Comparison of ENCODE assay signal across 15 cellular contexts in the genomic region with DNA sequence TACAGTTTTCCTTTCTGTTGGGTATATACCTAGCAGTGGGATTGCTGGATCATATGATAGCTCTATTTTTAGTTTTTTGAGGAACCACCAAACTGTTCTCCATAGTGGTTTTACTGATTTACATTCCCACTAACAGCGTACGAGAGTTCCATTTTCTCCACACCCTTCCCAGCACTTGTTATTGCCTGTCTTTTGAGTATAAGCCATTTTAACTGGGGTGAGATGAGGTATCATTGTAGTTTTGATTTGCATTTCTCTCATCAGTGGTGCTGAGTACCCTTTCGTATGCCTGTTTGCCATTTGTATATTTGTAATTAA. TPM values are rescaled to one million over a fixed set of nuclear protein-coding genes. Genes with fewer than 3 reads are reported as not detected.
A peak's percentile ranks its signal among the peaks of the same experiment; 100 is the strongest.
DNase-seq lines count a peak whose midpoint lies in the region; ATAC-seq lines count a peak whose summit lies in the region.
"Had no signal": no experiment of that assay in that cellular context is flagged by ENCODE, and none has a peak within 500 bp of the region (broad histone marks: within the 10 kb centered on the region; RNA-seq: fewer than 3 reads in every experiment).

No MANE protein-coding gene starts in this region.

- H3K4me3 ChIP-seq in CD4-positive, CD25-positive, alpha-beta regulatory T cell (ENCODE audit: low read depth, low read length): peak overlapping the region; percentile 99
- H3K4me3 ChIP-seq: lung, vagina had no signal

- H3K4me1 ChIP-seq in CD4-positive, CD25-positive, alpha-beta regulatory T cell (ENCODE audit: control insufficient read depth, insufficient read depth, low read length, poor library complexity, severe bottlenecking): peaks cover 64% of the 10 kb centered on the region

- peaks cover 14% of the 10 kb centered on the region for H3K36me3 Mint-ChIP-seq in CD4-positive, CD25-positive, alpha-beta regulatory T cell
- H3K36me3 Mint-ChIP-seq in activated T-helper 1 cell treated with anti-CD3 and anti-CD28 coated beads, Interleukin-12 subunit alpha, Interleukin-12 subunit beta, Interleukin-2, Interleukin-4 antibody, amounts not matched to agents 30 ng/mL and 10 ng/mL and 1 ng/mL, durations not matched to agents 14 hours and 24 hours and 36 hours (ENCODE audit: low read depth): peaks cover 29% of the 10 kb centered on the region
- H3K36me3 Mint-ChIP-seq in naive thymus-derived CD8-positive, alpha-beta T cell: peaks cover 6 to 14% (median 6%) of the 10 kb centered on the region in 3 donors

- H3K27me3 ChIP-seq in CD4-positive, CD25-positive, alpha-beta regulatory T cell (ENCODE audit: control insufficient read depth, insufficient read depth, low read length): no peaks in the 10 kb centered on the region
- H3K27me3 ChIP-seq: heart left ventricle, vagina had no signal

- intact Hi-C loops in activated T-helper 1 cell treated with anti-CD3 and anti-CD28 coated beads, Interleukin-12 subunit alpha, Interleukin-12 subunit beta, Interleukin-2, Interleukin-4 antibody, amounts not matched to agents 30 ng/mL and 10 ng/mL and 1 ng/mL, durations not matched to agents 14 hours and 24 hours and 36 hours (cut with micrococcal nuclease): loop anchor here (5.0 to 10.0 kb wide), 2 partner anchors 58 to 220 kb away; a partner anchor contains a TSS

- peak overlapping the region; percentile 78 to 97 (median 94) for H3K4me3 Mint-ChIP-seq in CD4-positive, CD25-positive, alpha-beta regulatory T cell
- H3K4me3 Mint-ChIP-seq in activated T-helper 1 cell treated with anti-CD3 and anti-CD28 coated beads, Interleukin-12 subunit alpha, Interleukin-12 subunit beta, Interleukin-2, Interleukin-4 antibody, amounts not matched to agents 30 ng/mL and 10 ng/mL and 1 ng/mL, durations not matched to agents 14 hours and 24 hours and 36 hours: peak overlapping the region; percentile 92
- H3K4me3 Mint-ChIP-seq in naive thymus-derived CD8-positive, alpha-beta T cell: peak overlapping the region in 9 of 10 donors; percentile 70 to 98 (median 91)
- H3K4me3 Mint-ChIP-seq: endodermal cell had no signal

- H3K9me3 Mint-ChIP-seq in CD4-positive, CD25-positive, alpha-beta regulatory T cell: no peaks in the 10 kb centered on the region
- H3K9me3 Mint-ChIP-seq in activated T-helper 1 cell treated with anti-CD3 and anti-CD28 coated beads, Interleukin-12 subunit alpha, Interleukin-12 subunit beta, Interleukin-2, Interleukin-4 antibody, amounts not matched to agents 30 ng/mL and 10 ng/mL and 1 ng/mL, durations not matched to agents 14 hours and 24 hours and 36 hours: peaks cover 6% of the 10 kb centered on the region
- H3K9me3 Mint-ChIP-seq in naive thymus-derived CD8-positive, alpha-beta T cell: no peaks in the 10 kb centered on the region
- H3K9me3 Mint-ChIP-seq: endodermal cell had no signal

- H3K27me3 Mint-ChIP-seq in CD4-positive, CD25-positive, alpha-beta regulatory T cell: no peaks in the 10 kb centered on the region
- no peaks in the 10 kb centered on the region for H3K27me3 Mint-ChIP-seq in activated T-helper 1 cell treated with anti-CD3 and anti-CD28 coated beads, Interleukin-12 subunit alpha, Interleukin-12 subunit beta, Interleukin-2, Interleukin-4 antibody, amounts not matched to agents 30 ng/mL and 10 ng/mL and 1 ng/mL, durations not matched to agents 14 hours and 24 hours and 36 hours (ENCODE audit: insufficient read depth)
- no peaks in the 10 kb centered on the region for H3K27me3 Mint-ChIP-seq in naive thymus-derived CD8-positive, alpha-beta T cell

- H3K4me1 Mint-ChIP-seq in CD4-positive, CD25-positive, alpha-beta regulatory T cell: peaks cover 10 to 37% (median 27%) of the 10 kb centered on the region in 4 donors
- H3K4me1 Mint-ChIP-seq in activated T-helper 1 cell treated with anti-CD3 and anti-CD28 coated beads, Interleukin-12 subunit alpha, Interleukin-12 subunit beta, Interleukin-2, Interleukin-4 antibody, amounts not matched to agents 30 ng/mL and 10 ng/mL and 1 ng/mL, durations not matched to agents 14 hours and 24 hours and 36 hours (ENCODE audit: low read depth): peaks cover 74% of the 10 kb centered on the region
- H3K4me1 Mint-ChIP-seq in naive thymus-derived CD8-positive, alpha-beta T cell: peaks cover 18 to 56% (median 34%) of the 10 kb centered on the region in 4 donors

- peak overlapping the region; percentile 75 to 96 (median 95) for H3K27ac Mint-ChIP-seq in CD4-positive, CD25-positive, alpha-beta regulatory T cell
- peak overlapping the region; percentile 90 for H3K27ac Mint-ChIP-seq in activated T-helper 1 cell treated with anti-CD3 and anti-CD28 coated beads, Interleukin-12 subunit alpha, Interleukin-12 subunit beta, Interleukin-2, Interleukin-4 antibody, amounts not matched to agents 30 ng/mL and 10 ng/mL and 1 ng/mL, durations not matched to agents 14 hours and 24 hours and 36 hours
- H3K27ac Mint-ChIP-seq in naive thymus-derived CD8-positive, alpha-beta T cell: peak overlapping the region; percentile 51 to 98 (median 88)
- H3K27ac Mint-ChIP-seq: endodermal cell had no signal

- ATAC-seq in CD4-positive, CD25-positive, alpha-beta regulatory T cell (ENCODE audit: low read depth in 2 of 2): no peak
- ATAC-seq in naive thymus-derived CD8-positive, alpha-beta T cell: no peak
- ATAC-seq: HCT116 had no signal

- no peaks in the 10 kb centered on the region for H3K9me3 ChIP-seq in CD4-positive, CD25-positive, alpha-beta regulatory T cell (ENCODE audit: control insufficient read depth in 2 of 2, low read length in 2 of 2)
- H3K9me3 ChIP-seq in KOPT-K1 (ENCODE audit: insufficient read depth, low read length, poor library complexity, severe bottlenecking): no peaks in the 10 kb centered on the region
- H3K9me3 ChIP-seq: heart left ventricle, vagina had no signal

- POLR2A ChIA-PET in naive thymus-derived CD8-positive, alpha-beta T cell (lab: Charles Lee): interaction anchor here (0.8 kb wide), 1 partner anchor 9 kb away, joined by 4 read pairs; no protein-coding TSS in a partner anchor

- DNase-seq in CD4-positive, CD25-positive, alpha-beta regulatory T cell: no peak
- DNase-seq in activated T-helper 1 cell treated with anti-CD3 and anti-CD28 coated beads, Interleukin-12 subunit alpha, Interleukin-12 subunit beta, Interleukin-2, Interleukin-4 antibody, amounts not matched to agents 30 ng/mL and 10 ng/mL and 1 ng/mL, durations not matched to agents 14 hours and 24 hours and 36 hours (ENCODE audit: low spot score): no peak
- no peak for DNase-seq in naive thymus-derived CD8-positive, alpha-beta T cell
- DNase-seq in stimulated activated CD4-positive, alpha-beta T cell treated with anti-CD3 and anti-CD28 coated beads, Interleukin-15, amount 100 ng/mL, for 24 hours: no peak
- DNase-seq in amniotic stem cell (lab: John Stamatoyannopoulos, UW) (no peak), substantia nigra (lab: John Stamatoyannopoulos, UW) (no peak), cerebellar cortex (ENCODE audit: low spot score) (no peak)
- DNase-seq: aorta, COR-L47, endodermal cell, heart left ventricle had no signal

- H3K27ac ChIP-seq in CD4-positive, CD25-positive, alpha-beta regulatory T cell (ENCODE audit: insufficient read depth, low read length, poor library complexity, severe bottlenecking): peak overlapping the region; percentile 92
- peak overlapping the region; percentile 93 for H3K27ac ChIP-seq in KOPT-K1 (ENCODE audit: low read depth, low read length, poor library complexity, severe bottlenecking)
- H3K27ac ChIP-seq in substantia nigra (ENCODE audit: low read depth, low read length, poor library complexity, severe bottlenecking): no peak overlapping the region
- H3K27ac ChIP-seq: vagina had no signal

- no peaks in the 10 kb centered on the region for H3K36me3 ChIP-seq in CD4-positive, CD25-positive, alpha-beta regulatory T cell (ENCODE audit: control insufficient read depth, insufficient read depth, low read length)
- H3K36me3 ChIP-seq in KOPT-K1 (ENCODE audit: insufficient read depth, low read length): no peaks in the 10 kb centered on the region
- H3K36me3 ChIP-seq: vagina had no signal

RNA-seq across cellular contexts. Expression of a gene that starts 0.9 kb away (rescaled TPM):
- total RNA-seq in CD4-positive, CD25-positive, alpha-beta regulatory T cell: 132 TPM
- 100 to 1,000 TPM in 3 of 4 donors, 10 to 100 TPM in 1; 83.8 to 106 (median 102) TPM for polyA plus RNA-seq in CD4-positive, CD25-positive, alpha-beta regulatory T cell
- 21.7 and 25.1 TPM in 2 replicates for total RNA-seq in activated T-helper 1 cell treated with anti-CD3 and anti-CD28 coated beads, Interleukin-12 subunit alpha, Interleukin-12 subunit beta, Interleukin-2, Interleukin-4 antibody, amounts not matched to agents 30 ng/mL and 10 ng/mL and 1 ng/mL, durations not matched to agents 14 hours and 24 hours and 36 hours
- 100 to 1,000 TPM; 146 to 159 TPM for total RNA-seq in naive thymus-derived CD8-positive, alpha-beta T cell
- 10 to 100 TPM; 69.5 to 82.1 (median 79.7) TPM for polyA plus RNA-seq in naive thymus-derived CD8-positive, alpha-beta T cell
- total RNA-seq: endodermal cell had no signal

RNA-seq across cellular contexts. Expression of a gene that starts 6.7 kb away (rescaled TPM):
- 77.4 TPM for total RNA-seq in CD4-positive, CD25-positive, alpha-beta regulatory T cell
- 100 to 1,000 TPM in 1 of 4 donors, 10 to 100 TPM in 3; 47.5 to 111 (median 64.7) TPM for polyA plus RNA-seq in CD4-positive, CD25-positive, alpha-beta regulatory T cell
- 46.3 and 47.9 TPM in 2 replicates for total RNA-seq in activated T-helper 1 cell treated with anti-CD3 and anti-CD28 coated beads, Interleukin-12 subunit alpha, Interleukin-12 subunit beta, Interleukin-2, Interleukin-4 antibody, amounts not matched to agents 30 ng/mL and 10 ng/mL and 1 ng/mL, durations not matched to agents 14 hours and 24 hours and 36 hours
- total RNA-seq in naive thymus-derived CD8-positive, alpha-beta T cell: 100 to 1,000 TPM; 113 to 119 TPM
- 10 to 100 TPM; 44.3 to 57.0 (median 53.3) TPM for polyA plus RNA-seq in naive thymus-derived CD8-positive, alpha-beta T cell
- total RNA-seq: endodermal cell had no signal

RNA-seq across cellular contexts. Expression of a gene that starts 17.7 kb away (rescaled TPM):
- 1.3 TPM for total RNA-seq in CD4-positive, CD25-positive, alpha-beta regulatory T cell
- under 1 TPM in 2 of 4 donors, not detected in 2; 0.15 to 0.33 TPM for polyA plus RNA-seq in CD4-positive, CD25-positive, alpha-beta regulatory T cell
- 0.10 TPM in 2 replicates for total RNA-seq in activated T-helper 1 cell treated with anti-CD3 and anti-CD28 coated beads, Interleukin-12 subunit alpha, Interleukin-12 subunit beta, Interleukin-2, Interleukin-4 antibody, amounts not matched to agents 30 ng/mL and 10 ng/mL and 1 ng/mL, durations not matched to agents 14 hours and 24 hours and 36 hours
- 1 to 10 TPM in 1 of 2 experiments, under 1 TPM in 1; 0.70 to 1.3 TPM for total RNA-seq in naive thymus-derived CD8-positive, alpha-beta T cell
- not detected for polyA plus RNA-seq in naive thymus-derived CD8-positive, alpha-beta T cell
- total RNA-seq: endodermal cell, vagina had no signal
- polyA plus RNA-seq: aorta had no signal
